In the genomic region with DNA sequence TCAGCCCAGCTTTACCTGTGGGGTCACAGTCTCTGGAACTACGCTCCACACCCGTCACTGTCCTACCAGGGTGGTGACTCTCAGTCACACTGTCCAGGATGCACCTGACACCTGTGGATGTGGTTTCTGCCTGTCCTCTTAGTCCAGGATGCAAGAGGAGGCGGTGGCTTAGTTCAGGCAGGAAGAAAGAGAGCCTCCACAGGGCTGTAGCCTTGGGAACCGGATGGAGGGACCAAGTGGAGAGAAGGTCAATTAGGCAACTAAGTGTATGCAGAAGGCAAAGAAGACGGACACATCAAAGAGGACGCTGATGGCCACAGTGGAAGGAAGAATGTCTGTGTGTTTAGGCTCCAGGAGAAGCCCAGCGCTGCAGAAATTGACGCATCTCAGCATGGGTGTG, we compare ENCODE assay signal across 1 cellular context.
TF ChIP-seq lines count a peak whose summit lies in the region.

No MANE protein-coding gene starts in this region.

TF ChIP-seq in HepG2, 621 proteins besides CTCF, POLR2A, EP300 and RAD21 (continued from another document and continues in another):
- TF ChIP-seq, protein P1, sequence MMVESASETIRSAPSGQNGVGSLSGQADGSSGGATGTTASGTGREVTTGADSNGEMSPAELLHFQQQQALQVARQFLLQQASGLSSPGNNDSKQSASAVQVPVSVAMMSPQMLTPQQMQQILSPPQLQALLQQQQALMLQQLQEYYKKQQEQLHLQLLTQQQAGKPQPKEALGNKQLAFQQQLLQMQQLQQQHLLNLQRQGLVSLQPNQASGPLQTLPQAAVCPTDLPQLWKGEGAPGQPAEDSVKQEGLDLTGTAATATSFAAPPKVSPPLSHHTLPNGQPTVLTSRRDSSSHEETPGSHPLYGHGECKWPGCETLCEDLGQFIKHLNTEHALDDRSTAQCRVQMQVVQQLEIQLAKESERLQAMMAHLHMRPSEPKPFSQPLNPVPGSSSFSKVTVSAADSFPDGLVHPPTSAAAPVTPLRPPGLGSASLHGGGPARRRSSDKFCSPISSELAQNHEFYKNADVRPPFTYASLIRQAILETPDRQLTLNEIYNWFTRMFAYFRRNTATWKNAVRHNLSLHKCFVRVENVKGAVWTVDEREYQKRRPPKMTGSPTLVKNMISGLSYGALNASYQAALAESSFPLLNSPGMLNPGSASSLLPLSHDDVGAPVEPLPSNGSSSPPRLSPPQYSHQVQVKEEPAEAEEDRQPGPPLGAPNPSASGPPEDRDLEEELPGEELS (CRISPR knock-in tag; IDR thresholded peaks at IDR 0.05): peak; percentile 78
- TF ChIP-seq CEBPG (CRISPR knock-in tag; IDR thresholded peaks at IDR 0.05): peak; percentile 75
- no peak for TF ChIP-seq ZNF124 (CRISPR knock-in tag; IDR thresholded peaks at IDR 0.05)
- no peak for TF ChIP-seq ZNF121 (CRISPR knock-in tag; IDR thresholded peaks at IDR 0.05)
- no peak for TF ChIP-seq HNRNPK (IDR thresholded peaks at IDR 0.05; ENCODE audit: low read depth, low read length, poor library complexity, severe bottlenecking)
- TF ChIP-seq ZBTB20 (CRISPR knock-in tag; IDR thresholded peaks at IDR 0.05; ENCODE audit: borderline replicate concordance, low read depth): no peak
- no peak for TF ChIP-seq ZNF484 (CRISPR knock-in tag; IDR thresholded peaks at IDR 0.05; ENCODE audit: borderline replicate concordance, low read depth)
- peak; percentile 93 for TF ChIP-seq MED1 (CRISPR knock-in tag; IDR thresholded peaks at IDR 0.05)
- TF ChIP-seq, protein P2, sequence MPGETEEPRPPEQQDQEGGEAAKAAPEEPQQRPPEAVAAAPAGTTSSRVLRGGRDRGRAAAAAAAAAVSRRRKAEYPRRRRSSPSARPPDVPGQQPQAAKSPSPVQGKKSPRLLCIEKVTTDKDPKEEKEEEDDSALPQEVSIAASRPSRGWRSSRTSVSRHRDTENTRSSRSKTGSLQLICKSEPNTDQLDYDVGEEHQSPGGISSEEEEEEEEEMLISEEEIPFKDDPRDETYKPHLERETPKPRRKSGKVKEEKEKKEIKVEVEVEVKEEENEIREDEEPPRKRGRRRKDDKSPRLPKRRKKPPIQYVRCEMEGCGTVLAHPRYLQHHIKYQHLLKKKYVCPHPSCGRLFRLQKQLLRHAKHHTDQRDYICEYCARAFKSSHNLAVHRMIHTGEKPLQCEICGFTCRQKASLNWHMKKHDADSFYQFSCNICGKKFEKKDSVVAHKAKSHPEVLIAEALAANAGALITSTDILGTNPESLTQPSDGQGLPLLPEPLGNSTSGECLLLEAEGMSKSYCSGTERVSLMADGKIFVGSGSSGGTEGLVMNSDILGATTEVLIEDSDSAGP (CRISPR knock-in tag; IDR thresholded peaks at IDR 0.05; ENCODE audit: borderline replicate concordance): peak; percentile 35; the same call in 1 of the 2 replicates
- peak; percentile 46; the same call in 1 of the 2 replicates for TF ChIP-seq RFX1 (IDR thresholded peaks at IDR 0.05)
- no peak for TF ChIP-seq ZNF709 (CRISPR knock-in tag; IDR thresholded peaks at IDR 0.05)
- TF ChIP-seq PAF1 (CRISPR knock-in tag; IDR thresholded peaks at IDR 0.05): no peak
- TF ChIP-seq SOX5 (CRISPR knock-in tag; IDR thresholded peaks at IDR 0.05; ENCODE audit: borderline replicate concordance): peak; percentile 73; the same call in 1 of the 2 replicates
- TF ChIP-seq EED (CRISPR knock-in tag; IDR thresholded peaks at IDR 0.05): peak; percentile 52; the same call in 1 of the 2 replicates
- no peak for TF ChIP-seq NR2C2 (CRISPR knock-in tag; IDR thresholded peaks at IDR 0.05; ENCODE audit: borderline replicate concordance)
- TF ChIP-seq PAXIP1 (CRISPR knock-in tag; conservative IDR thresholded peaks at IDR 0.05): peak; percentile 67
- TF ChIP-seq NFYB (CRISPR knock-in tag; IDR thresholded peaks at IDR 0.05): no peak
- no peak for TF ChIP-seq ZZZ3 (CRISPR knock-in tag; IDR thresholded peaks at IDR 0.05; ENCODE audit: borderline replicate concordance)
- TF ChIP-seq TCF7L2 (IDR thresholded peaks at IDR 0.05; ENCODE audit: low read depth, low read length): peak; percentile 80
- no peak for TF ChIP-seq TBL1XR1 (IDR thresholded peaks at IDR 0.05; ENCODE audit: borderline replicate concordance, low read length, partially characterized antibody)
- TF ChIP-seq ZBTB1 (CRISPR knock-in tag; IDR thresholded peaks at IDR 0.05; ENCODE audit: borderline replicate concordance): no peak
- TF ChIP-seq ZNF292 (CRISPR knock-in tag; IDR thresholded peaks at IDR 0.05; ENCODE audit: borderline replicate concordance, low read depth): 0 out of 2 replicates have a peak, but pooled peaks have one; percentile 25
- TF ChIP-seq ZMYM2 (CRISPR knock-in tag; IDR thresholded peaks at IDR 0.05): no peak
- TF ChIP-seq, protein P3, sequence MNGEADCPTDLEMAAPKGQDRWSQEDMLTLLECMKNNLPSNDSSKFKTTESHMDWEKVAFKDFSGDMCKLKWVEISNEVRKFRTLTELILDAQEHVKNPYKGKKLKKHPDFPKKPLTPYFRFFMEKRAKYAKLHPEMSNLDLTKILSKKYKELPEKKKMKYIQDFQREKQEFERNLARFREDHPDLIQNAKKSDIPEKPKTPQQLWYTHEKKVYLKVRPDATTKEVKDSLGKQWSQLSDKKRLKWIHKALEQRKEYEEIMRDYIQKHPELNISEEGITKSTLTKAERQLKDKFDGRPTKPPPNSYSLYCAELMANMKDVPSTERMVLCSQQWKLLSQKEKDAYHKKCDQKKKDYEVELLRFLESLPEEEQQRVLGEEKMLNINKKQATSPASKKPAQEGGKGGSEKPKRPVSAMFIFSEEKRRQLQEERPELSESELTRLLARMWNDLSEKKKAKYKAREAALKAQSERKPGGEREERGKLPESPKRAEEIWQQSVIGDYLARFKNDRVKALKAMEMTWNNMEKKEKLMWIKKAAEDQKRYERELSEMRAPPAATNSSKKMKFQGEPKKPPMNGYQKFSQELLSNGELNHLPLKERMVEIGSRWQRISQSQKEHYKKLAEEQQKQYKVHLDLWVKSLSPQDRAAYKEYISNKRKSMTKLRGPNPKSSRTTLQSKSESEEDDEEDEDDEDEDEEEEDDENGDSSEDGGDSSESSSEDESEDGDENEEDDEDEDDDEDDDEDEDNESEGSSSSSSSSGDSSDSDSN (CRISPR knock-in tag; IDR thresholded peaks at IDR 0.05): 0 out of 2 replicates have a peak, but pooled peaks have one; percentile 32
- peak; percentile 45; the same call in 1 of the 2 replicates for TF ChIP-seq SAP130 (CRISPR knock-in tag; IDR thresholded peaks at IDR 0.05; ENCODE audit: low read depth)
- no peak for TF ChIP-seq FOXJ3 (CRISPR knock-in tag; IDR thresholded peaks at IDR 0.05; ENCODE audit: borderline replicate concordance)
- TF ChIP-seq SMARCC2 (IDR thresholded peaks at IDR 0.05): no peak
- TF ChIP-seq, protein P4, sequence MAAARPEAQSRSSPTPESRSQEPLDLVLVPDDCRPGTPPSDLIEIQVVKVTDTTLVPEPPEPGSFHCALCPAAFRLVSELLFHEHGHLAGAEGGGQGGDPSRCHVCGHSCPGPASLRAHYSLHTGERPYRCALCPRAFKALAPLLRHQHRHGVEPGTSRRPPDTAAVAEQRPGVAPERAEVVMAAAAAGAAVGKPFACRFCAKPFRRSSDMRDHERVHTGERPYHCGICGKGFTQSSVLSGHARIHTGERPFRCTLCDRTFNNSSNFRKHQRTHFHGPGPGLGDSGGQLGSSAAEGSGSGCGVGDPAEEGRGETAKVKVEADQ (CRISPR knock-in tag; IDR thresholded peaks at IDR 0.05; ENCODE audit: borderline replicate concordance): no peak
- TF ChIP-seq ZNF547 (CRISPR knock-in tag; IDR thresholded peaks at IDR 0.05): no peak
- TF ChIP-seq, protein P5, sequence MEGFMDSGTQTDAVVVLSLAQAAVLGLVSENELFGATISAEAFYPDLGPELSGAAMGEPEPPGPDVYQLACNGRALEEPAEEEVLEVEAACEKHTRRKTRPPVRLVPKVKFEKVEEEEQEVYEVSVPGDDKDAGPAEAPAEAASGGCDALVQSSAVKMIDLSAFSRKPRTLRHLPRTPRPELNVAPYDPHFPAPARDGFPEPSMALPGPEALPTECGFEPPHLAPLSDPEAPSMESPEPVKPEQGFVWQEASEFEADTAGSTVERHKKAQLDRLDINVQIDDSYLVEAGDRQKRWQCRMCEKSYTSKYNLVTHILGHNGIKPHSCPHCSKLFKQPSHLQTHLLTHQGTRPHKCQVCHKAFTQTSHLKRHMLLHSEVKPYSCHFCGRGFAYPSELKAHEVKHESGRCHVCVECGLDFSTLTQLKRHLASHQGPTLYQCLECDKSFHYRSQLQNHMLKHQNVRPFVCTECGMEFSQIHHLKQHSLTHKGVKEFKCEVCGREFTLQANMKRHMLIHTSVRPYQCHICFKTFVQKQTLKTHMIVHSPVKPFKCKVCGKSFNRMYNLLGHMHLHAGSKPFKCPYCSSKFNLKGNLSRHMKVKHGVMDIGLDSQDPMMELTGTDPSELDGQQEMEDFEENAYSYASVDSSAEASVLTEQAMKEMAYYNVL (CRISPR knock-in tag; IDR thresholded peaks at IDR 0.05; ENCODE audit: borderline replicate concordance): peak; percentile 83; the same call in 1 of the 2 replicates
- no peak for TF ChIP-seq ZSCAN29 (CRISPR knock-in tag; conservative IDR thresholded peaks at IDR 0.05)
- peak; percentile 60; the same call in 1 of the 2 replicates for TF ChIP-seq ZNF772 (CRISPR knock-in tag; IDR thresholded peaks at IDR 0.05)
- peak; percentile 92 for TF ChIP-seq TCF7 (IDR thresholded peaks at IDR 0.05; ENCODE audit: low read depth)
- TF ChIP-seq, protein P6, sequence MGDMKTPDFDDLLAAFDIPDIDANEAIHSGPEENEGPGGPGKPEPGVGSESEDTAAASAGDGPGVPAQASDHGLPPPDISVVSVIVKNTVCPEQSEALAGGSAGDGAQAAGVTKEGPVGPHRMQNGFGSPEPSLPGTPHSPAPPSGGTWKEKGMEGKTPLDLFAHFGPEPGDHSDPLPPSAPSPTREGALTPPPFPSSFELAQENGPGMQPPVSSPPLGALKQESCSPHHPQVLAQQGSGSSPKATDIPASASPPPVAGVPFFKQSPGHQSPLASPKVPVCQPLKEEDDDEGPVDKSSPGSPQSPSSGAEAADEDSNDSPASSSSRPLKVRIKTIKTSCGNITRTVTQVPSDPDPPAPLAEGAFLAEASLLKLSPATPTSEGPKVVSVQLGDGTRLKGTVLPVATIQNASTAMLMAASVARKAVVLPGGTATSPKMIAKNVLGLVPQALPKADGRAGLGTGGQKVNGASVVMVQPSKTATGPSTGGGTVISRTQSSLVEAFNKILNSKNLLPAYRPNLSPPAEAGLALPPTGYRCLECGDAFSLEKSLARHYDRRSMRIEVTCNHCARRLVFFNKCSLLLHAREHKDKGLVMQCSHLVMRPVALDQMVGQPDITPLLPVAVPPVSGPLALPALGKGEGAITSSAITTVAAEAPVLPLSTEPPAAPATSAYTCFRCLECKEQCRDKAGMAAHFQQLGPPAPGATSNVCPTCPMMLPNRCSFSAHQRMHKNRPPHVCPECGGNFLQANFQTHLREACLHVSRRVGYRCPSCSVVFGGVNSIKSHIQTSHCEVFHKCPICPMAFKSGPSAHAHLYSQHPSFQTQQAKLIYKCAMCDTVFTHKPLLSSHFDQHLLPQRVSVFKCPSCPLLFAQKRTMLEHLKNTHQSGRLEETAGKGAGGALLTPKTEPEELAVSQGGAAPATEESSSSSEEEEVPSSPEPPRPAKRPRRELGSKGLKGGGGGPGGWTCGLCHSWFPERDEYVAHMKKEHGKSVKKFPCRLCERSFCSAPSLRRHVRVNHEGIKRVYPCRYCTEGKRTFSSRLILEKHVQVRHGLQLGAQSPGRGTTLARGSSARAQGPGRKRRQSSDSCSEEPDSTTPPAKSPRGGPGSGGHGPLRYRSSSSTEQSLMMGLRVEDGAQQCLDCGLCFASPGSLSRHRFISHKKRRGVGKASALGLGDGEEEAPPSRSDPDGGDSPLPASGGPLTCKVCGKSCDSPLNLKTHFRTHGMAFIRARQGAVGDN (CRISPR knock-in tag; IDR thresholded peaks at IDR 0.05): peak; percentile 71
- TF ChIP-seq ZNF773 (CRISPR knock-in tag; IDR thresholded peaks at IDR 0.05; ENCODE audit: borderline replicate concordance): no peak
- no peak for TF ChIP-seq ZNF232 (CRISPR knock-in tag; IDR thresholded peaks at IDR 0.05; ENCODE audit: borderline replicate concordance)
- TF ChIP-seq KAT7 (CRISPR knock-in tag; IDR thresholded peaks at IDR 0.05; ENCODE audit: borderline replicate concordance): peak; percentile 72; the same call in 1 of the 2 replicates
- TF ChIP-seq ZNF639 (CRISPR knock-in tag; conservative IDR thresholded peaks at IDR 0.05): 0 out of 2 replicates have a peak, but pooled peaks have one; percentile 18
- no peak for TF ChIP-seq ZBTB7A (CRISPR knock-in tag; IDR thresholded peaks at IDR 0.05)
- no peak for TF ChIP-seq AKAP8 (CRISPR knock-in tag; IDR thresholded peaks at IDR 0.05)
